ENCODE assay signal across 8 cellular contexts in genomic region chr4:122151982-122152698, GRCh38. TPM values are rescaled to one million over a fixed set of nuclear protein-coding genes. Genes with fewer than 3 reads are reported as not detected.
DNase-seq lines count a peak whose midpoint lies in the region; ATAC-seq and TF ChIP-seq lines count a peak whose summit lies in the region.

Gene BLTP1 (plus strand): TSS chr4:122152331. CDS start chr4:122170648, 18,317 bp downstream.

- peak within 1 kb of the TSS; percentile 92 to 98 for H3K27ac Mint-ChIP-seq in T-cell

- POLR2A ChIA-PET in T-cell (lab: Charles Lee) = no interaction called here

- TF ChIP-seq POLR2A in adrenal gland (IDR thresholded peaks at IDR 0.05) (peak; percentile 25 to 71), upper lobe of left lung (IDR thresholded peaks at IDR 0.05) (peak in 3 of 4 donors; percentile 48 to 84 (median 53))

- peaks cover 57 to 71% (median 68%) of the 10 kb centered on the region in 3 donors for H3K4me1 Mint-ChIP-seq in T-cell

- peak within 1 kb of the TSS; percentile 99 for H3K4me3 ChIP-seq in GM12864 (ENCODE audit: low read depth, low read length)
- H3K4me3 ChIP-seq in adrenal gland = peak within 1 kb of the TSS; percentile 52 to 86 (median 84)
- H3K4me3 ChIP-seq in heart right ventricle = peak within 1 kb of the TSS; percentile 69 to 100 (median 96)
- peak within 1 kb of the TSS; percentile 37 to 73 (median 64) for H3K4me3 ChIP-seq in upper lobe of left lung

- H3K4me3 Mint-ChIP-seq in T-cell = peak within 1 kb of the TSS; percentile 84 to 88 (median 87)

- H3K36me3 Mint-ChIP-seq in T-cell = peaks cover 21% of the 10 kb centered on the region

- H3K36me3 ChIP-seq in adrenal gland (replicated peaks in 1 of 2) (peaks cover 0 to 6% of the 10 kb centered on the region in 2 donors), heart right ventricle (peaks cover 0 to 26% (median 0%) of the 10 kb centered on the region in 9 donors), upper lobe of left lung (peaks cover 0 to 13% (median 6%) of the 10 kb centered on the region in 4 donors)

- ATAC-seq in HG02623 (IDR thresholded peaks at IDR 0.05; ENCODE audit: unreplicated experiment) = peak; percentile 95
- peak; percentile 93 to 96 (median 94) for ATAC-seq in T-cell (replicated peaks in 1 of 4)
- ATAC-seq in heart right ventricle = peak; percentile 99 to 100 (median 100)
- ATAC-seq in upper lobe of left lung (ENCODE audit: low FRiP score in 2 of 2) = peak; percentile 98 to 99

- H3K27ac ChIP-seq in adrenal gland (peak within 1 kb of the TSS; percentile 54 to 94 (median 92)), heart right ventricle (peak within 1 kb of the TSS; percentile 76 to 98 (median 94)), upper lobe of left lung (peak within 1 kb of the TSS; percentile 86 to 97 (median 92))

- no peaks in the 10 kb centered on the region for H3K9me3 ChIP-seq in adrenal gland (replicated peaks in 1 of 3)
- H3K9me3 ChIP-seq in heart right ventricle = no peaks in the 10 kb centered on the region
- H3K9me3 ChIP-seq in upper lobe of left lung = no peaks in the 10 kb centered on the region

- peaks cover 0 to 3% (median 0%) of the 10 kb centered on the region in 3 donors for H3K9me3 Mint-ChIP-seq in T-cell

- CTCF ChIA-PET in T-cell (lab: Charles Lee) = no interaction called here

- intact Hi-C loops in adrenal gland (cut with DNase I) (no loop called here), heart right ventricle (cut with DNase I) (loop anchor here in 7 of 10 donors (5.0 to 10.0 kb wide), 7 partner anchors 97 to 347 kb away; partner anchors contain the start of genes TRPC3 (in 2 of the 7) and EXOSC9 (in 1 of the 7)), posterior cingulate gyrus (cut with DNase I) (no loop called here)

- peak; percentile 52 for DNase-seq in GM12864 (ENCODE audit: low read depth)
- DNase-seq in NCI-H1105 (lab: John Stamatoyannopoulos, UW) = peak; percentile 72
- DNase-seq in T-cell = peak; percentile 70 to 89 (median 82)
- peak; percentile 84 to 93 (median 89) for DNase-seq in adrenal gland
- DNase-seq in heart right ventricle = peak; percentile 89 to 93
- DNase-seq in posterior cingulate gyrus = peak; percentile 84 to 99 (median 90)
- DNase-seq in upper lobe of left lung = peak; percentile 94 to 98

- TF ChIP-seq EP300 in upper lobe of left lung (IDR thresholded peaks at IDR 0.05) = no peak

- peaks cover 0 to 19% of the 10 kb centered on the region in 2 donors for H3K4me1 ChIP-seq in adrenal gland (replicated peaks in 1 of 2)
- H3K4me1 ChIP-seq in heart right ventricle = peaks cover 0 to 34% (median 20%) of the 10 kb centered on the region in 9 donors
- H3K4me1 ChIP-seq in upper lobe of left lung = peaks cover 14 to 33% (median 19%) of the 10 kb centered on the region in 4 donors

- TF ChIP-seq CTCF in GM12864 (IDR thresholded peaks at IDR 0.05; ENCODE audit: low read depth, low read length, missing control alignments) (no peak), adrenal gland (IDR thresholded peaks at IDR 0.05) (no peak), heart right ventricle (IDR thresholded peaks at IDR 0.05) (peak in 3 of 9 donors; percentile 13 to 35 (median 29)), upper lobe of left lung (IDR thresholded peaks at IDR 0.05) (no peak)

- H3K27me3 ChIP-seq in adrenal gland (no peaks in the 10 kb centered on the region), heart right ventricle (no peaks in the 10 kb centered on the region), upper lobe of left lung (no peaks in the 10 kb centered on the region)

- H3K27me3 Mint-ChIP-seq in T-cell = no peaks in the 10 kb centered on the region

- WGBS in adrenal gland, 4 donors = 0 to 3% (median 1%) methylated on average over 8 to 50 of the region's 50 CpGs
- 0% methylated on average over 50 of the region's 50 CpGs for WGBS in heart right ventricle, 2 donors
- WGBS in upper lobe of left lung, 2 donors = 0% methylated on average over 19 to 28 of the region's 50 CpGs

RNA-seq across cellular contexts. Expression of gene BLTP1, which starts in this region (rescaled TPM):
- total RNA-seq in T-cell (100 to 1,000 TPM in 1 of 5 donors, 10 to 100 TPM in 4; 58.8 to 115 (median 65.3) TPM), adrenal gland (100 to 1,000 TPM in 3 of 8 donors, 10 to 100 TPM in 5; 49.1 to 112 (median 75.0) TPM), heart right ventricle (10 to 100 TPM; 33.2 to 49.8 (median 41.2) TPM), upper lobe of left lung (100 to 1,000 TPM in 3 of 6 donors, 10 to 100 TPM in 3; 54.3 to 235 (median 104) TPM)
- polyA plus RNA-seq in adrenal gland (10 to 100 TPM; 20.2 to 40.3 (median 27.6) TPM), heart right ventricle (10 to 100 TPM; 10.6 to 16.6 TPM)

Comparison
In these comparisons a context has a peak if more than half of its experiments do, and no peak if none do; other contexts are left out.
1. Peak in every context shown above with its lines: DNase-seq, ATAC-seq, H3K4me3 ChIP-seq and H3K27ac ChIP-seq.
2. intact Hi-C loops: an anchor here in heart right ventricle (5.0 to 10.0 kb wide); none called in adrenal gland and posterior cingulate gyrus.